1 cellular context compared by ENCODE assay signal in genomic region chr19:45489216-45489855, GRCh38.
TF ChIP-seq lines count a peak whose summit lies in the region.

No MANE protein-coding gene starts in this region.

TF ChIP-seq in IMR-90, 13 proteins besides CTCF, POLR2A, EP300 and RAD21 (continued from another document):
- TF ChIP-seq ELK1 (IDR thresholded peaks at IDR 0.05; ENCODE audit: borderline replicate concordance, low read depth, low read length): no peak
- no peak for TF ChIP-seq FOS (IDR thresholded peaks at IDR 0.05; ENCODE audit: low read depth, low read length)
- no peak for TF ChIP-seq CEBPB (IDR thresholded peaks at IDR 0.05; ENCODE audit: low read depth, low read length)
- TF ChIP-seq, protein P1, sequence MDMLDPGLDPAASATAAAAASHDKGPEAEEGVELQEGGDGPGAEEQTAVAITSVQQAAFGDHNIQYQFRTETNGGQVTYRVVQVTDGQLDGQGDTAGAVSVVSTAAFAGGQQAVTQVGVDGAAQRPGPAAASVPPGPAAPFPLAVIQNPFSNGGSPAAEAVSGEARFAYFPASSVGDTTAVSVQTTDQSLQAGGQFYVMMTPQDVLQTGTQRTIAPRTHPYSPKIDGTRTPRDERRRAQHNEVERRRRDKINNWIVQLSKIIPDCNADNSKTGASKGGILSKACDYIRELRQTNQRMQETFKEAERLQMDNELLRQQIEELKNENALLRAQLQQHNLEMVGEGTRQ (IDR thresholded peaks at IDR 0.05; ENCODE audit: low read depth, low read length): no peak
